17 cellular contexts compared by ENCODE assay signal in genomic region chr2:207974214-207974600, GRCh38. TPM values are rescaled to one million over a fixed set of nuclear protein-coding genes. Genes with fewer than 3 reads are reported as not detected.
A peak's percentile ranks its signal among the peaks of the same experiment; 100 is the strongest.
DNase-seq lines count a peak whose midpoint lies in the region; ATAC-seq and TF ChIP-seq lines count a peak whose summit lies in the region.
"Had no signal": no experiment of that assay in that cellular context is flagged by ENCODE, and none has a peak within 500 bp of the region (broad histone marks: within the 10 kb centered on the region; RNA-seq: fewer than 3 reads in every experiment).

No MANE protein-coding gene starts in this region.

- H3K9me2 ChIP-seq in GM23248 (ENCODE audit: insufficient read depth) = no peaks in the 10 kb centered on the region

- H3F3A ChIP-seq in GM23248 (ENCODE audit: insufficient read depth) (peaks cover 4% of the 10 kb centered on the region; the same call in 1 of the 2 replicates), smooth muscle cell (ENCODE audit: low read depth) (no peaks in the 10 kb centered on the region)

- no peak overlapping the region for H3K4me3 ChIP-seq in left lung
- H3K4me3 ChIP-seq in GM23248 = no peak overlapping the region
- H3K4me3 ChIP-seq in smooth muscle cell = no peak overlapping the region
- H3K4me3 ChIP-seq: SK-N-MC, thoracic aorta had no signal

- intact Hi-C loops in left lung (cut with DNase I) = loop anchor here in 1 of 2 donors (10.0 kb wide), 1 partner anchor 209 kb away; the partner anchor contains the start of gene FZD5

- no peak overlapping the region for H3K4me3 Mint-ChIP-seq in activated naive CD4-positive, alpha-beta T cell treated with anti-CD3 and anti-CD28 coated beads, Interleukin-2, amount 50 U/mL, for 24 hours
- H3K4me3 Mint-ChIP-seq: activated CD4-positive, alpha-beta memory T cell treated with anti-CD3 and anti-CD28 coated beads for 36 hours; CD4-positive, alpha-beta T cell had no signal

- no peak overlapping the region for H3K4me2 ChIP-seq in GM23248 (ENCODE audit: unreplicated experiment)
- H3K4me2 ChIP-seq in smooth muscle cell = no peak overlapping the region

- H3K4me1 Mint-ChIP-seq in activated naive CD4-positive, alpha-beta T cell treated with anti-CD3 and anti-CD28 coated beads, Interleukin-2, amount 50 U/mL, for 24 hours = peaks cover 34% of the 10 kb centered on the region

- peaks cover 7 to 26% of the 10 kb centered on the region in 2 donors for H3K4me1 ChIP-seq in left lung
- no peaks in the 10 kb centered on the region for H3K4me1 ChIP-seq in GM23248 (ENCODE audit: insufficient read depth)
- peaks cover 29% of the 10 kb centered on the region for H3K4me1 ChIP-seq in smooth muscle cell (ENCODE audit: low read depth)
- H3K4me1 ChIP-seq: foreskin keratinocyte had no signal

- TF ChIP-seq CTCF in left lung (IDR thresholded peaks at IDR 0.05) (no peak), smooth muscle cell (IDR thresholded peaks at IDR 0.05; ENCODE audit: borderline replicate concordance, insufficient read depth, poor library complexity, severe bottlenecking) (no peak)

- peaks cover 3% of the 10 kb centered on the region for H3K36me3 Mint-ChIP-seq in activated naive CD4-positive, alpha-beta T cell treated with anti-CD3 and anti-CD28 coated beads, Interleukin-2, amount 50 U/mL, for 24 hours

- in situ Hi-C loops in GM23248 (cut with MboI) = no loop called here

- no peak for DNase-seq in activated naive CD4-positive, alpha-beta T cell (lab: John Stamatoyannopoulos, UW)
- DNase-seq in SKM-1 (lab: John Stamatoyannopoulos, UW; ENCODE audit: unreplicated experiment) (peak; percentile 60), left lung (peak in 1 of 2 donors; percentile 54), ureter (ENCODE audit: low spot score) (peak; percentile 54), GM23248 (no peak), smooth muscle cell (lab: John Stamatoyannopoulos, UW; ENCODE audit: unreplicated experiment) (no peak)
- DNase-seq: 8988T; activated CD4-positive, alpha-beta memory T cell treated with anti-CD3 and anti-CD28 coated beads for 36 hours; CD4-positive, alpha-beta T cell; foreskin keratinocyte; NCI-H1105; stimulated activated CD4-positive, alpha-beta T cell treated with anti-CD3 and anti-CD28 coated beads, Interleukin-2, amount 100 ng/mL, for 48 hours had no signal

- ATAC-seq in left lung (peak; percentile 94), HG03520 (IDR thresholded peaks at IDR 0.05; ENCODE audit: unreplicated experiment) (no peak)
- ATAC-seq: foreskin keratinocyte, sciatic nerve had no signal

- no peaks in the 10 kb centered on the region; the same call in none of the 2 replicates for H3K79me2 ChIP-seq in GM23248 (ENCODE audit: insufficient read depth)
- no peaks in the 10 kb centered on the region for H3K79me2 ChIP-seq in smooth muscle cell (ENCODE audit: low read depth)

- H3K9ac ChIP-seq in GM23248 (no peak overlapping the region), smooth muscle cell (ENCODE audit: low read depth) (no peak overlapping the region)

- H4K20me1 ChIP-seq in GM23248 (ENCODE audit: insufficient read depth) = no peaks in the 10 kb centered on the region
- H4K20me1 ChIP-seq in smooth muscle cell (ENCODE audit: low read depth) = peaks cover 16% of the 10 kb centered on the region

- no peaks in the 10 kb centered on the region for H3K9me3 ChIP-seq in left lung
- no peaks in the 10 kb centered on the region for H3K9me3 ChIP-seq in GM23248 (ENCODE audit: low read depth)
- no peaks in the 10 kb centered on the region for H3K9me3 ChIP-seq in smooth muscle cell (replicated peaks; ENCODE audit: low read depth)
- H3K9me3 ChIP-seq: thoracic aorta had no signal

- no peak overlapping the region for H2AFZ ChIP-seq in GM23248
- H2AFZ ChIP-seq in smooth muscle cell (ENCODE audit: low read depth) = no peak overlapping the region

- H3K9me3 Mint-ChIP-seq in activated naive CD4-positive, alpha-beta T cell treated with anti-CD3 and anti-CD28 coated beads, Interleukin-2, amount 50 U/mL, for 24 hours = no peaks in the 10 kb centered on the region
- H3K9me3 Mint-ChIP-seq: activated CD4-positive, alpha-beta memory T cell treated with anti-CD3 and anti-CD28 coated beads for 36 hours; CD4-positive, alpha-beta T cell had no signal

- no peaks in the 10 kb centered on the region for H3K27me3 ChIP-seq in left lung
- no peaks in the 10 kb centered on the region for H3K27me3 ChIP-seq in GM23248 (replicated peaks; ENCODE audit: insufficient read depth)
- H3K27me3 ChIP-seq in smooth muscle cell (ENCODE audit: low read depth) = no peaks in the 10 kb centered on the region
- H3K27me3 ChIP-seq: foreskin keratinocyte had no signal

- H3K36me3 ChIP-seq in left lung = peaks cover 0 to 15% of the 10 kb centered on the region in 2 donors
- no peaks in the 10 kb centered on the region for H3K36me3 ChIP-seq in GM23248 (ENCODE audit: low read depth)
- H3K36me3 ChIP-seq in smooth muscle cell (ENCODE audit: low read depth) = no peaks in the 10 kb centered on the region

- H3K27ac ChIP-seq in left lung (peak overlapping the region; percentile 57 to 75), GM23248 (no peak overlapping the region), smooth muscle cell (ENCODE audit: low read depth) (no peak overlapping the region)
- H3K27ac ChIP-seq: foreskin keratinocyte, SK-N-MC, thoracic aorta had no signal

- H3K27me3 Mint-ChIP-seq in activated naive CD4-positive, alpha-beta T cell treated with anti-CD3 and anti-CD28 coated beads, Interleukin-2, amount 50 U/mL, for 24 hours = no peaks in the 10 kb centered on the region
- H3K27me3 Mint-ChIP-seq: activated CD4-positive, alpha-beta memory T cell treated with anti-CD3 and anti-CD28 coated beads for 36 hours; CD4-positive, alpha-beta T cell had no signal

- peak overlapping the region; percentile 52 for H3K27ac Mint-ChIP-seq in activated naive CD4-positive, alpha-beta T cell treated with anti-CD3 and anti-CD28 coated beads, Interleukin-2, amount 50 U/mL, for 24 hours
- H3K27ac Mint-ChIP-seq: activated CD4-positive, alpha-beta memory T cell treated with anti-CD3 and anti-CD28 coated beads for 36 hours; CD4-positive, alpha-beta T cell had no signal

- WGBS in GM23248 (ENCODE audit: low coverage in 1 of 2, low lambda C conversion rate in 2 of 2, missing lambda C conversion rate in 2 of 2), 2 experiments = 94 to 96% methylated on average over 5 of the region's 5 CpGs
- WGBS in smooth muscle cell (ENCODE audit: low lambda C conversion rate) = 82% methylated on average over 5 of the region's 5 CpGs

RNA-seq across cellular contexts. Expression of gene PLEKHM3, which starts 51.1 kb away (rescaled TPM):
- total RNA-seq in left lung = 10 to 100 TPM; 15.1 to 16.0 TPM
- total RNA-seq in ureter = 15.2 TPM
- 6.6 and 19.9 TPM in 2 replicates for total RNA-seq in GM23248 (2014; rRNA removed; shearing (Covaris generic))
- 3.5 and 4.9 TPM in 2 replicates for polyA plus RNA-seq in GM23248 (2016; fragmentation: Nextera tagmentation; extraction: Ambion mirVana)
- 10.3 and 11.3 TPM in 2 replicates for total RNA-seq in smooth muscle cell
- 3.2 and 3.8 TPM in 2 replicates for polyA plus RNA-seq in smooth muscle cell

Comparison
In these comparisons a context has a peak if more than half of its experiments do, and no peak if none do; other contexts are left out.
1. DNase-seq: peak in SKM-1 (single experiment) and ureter (single experiment); none in activated naive CD4-positive, alpha-beta T cell (0 of 4), GM23248 (single experiment) and smooth muscle cell (single experiment).
2. H3K27ac ChIP-seq: peak in left lung (2 of 2); none in GM23248 (single experiment) and smooth muscle cell (single experiment).